In the genomic region with DNA sequence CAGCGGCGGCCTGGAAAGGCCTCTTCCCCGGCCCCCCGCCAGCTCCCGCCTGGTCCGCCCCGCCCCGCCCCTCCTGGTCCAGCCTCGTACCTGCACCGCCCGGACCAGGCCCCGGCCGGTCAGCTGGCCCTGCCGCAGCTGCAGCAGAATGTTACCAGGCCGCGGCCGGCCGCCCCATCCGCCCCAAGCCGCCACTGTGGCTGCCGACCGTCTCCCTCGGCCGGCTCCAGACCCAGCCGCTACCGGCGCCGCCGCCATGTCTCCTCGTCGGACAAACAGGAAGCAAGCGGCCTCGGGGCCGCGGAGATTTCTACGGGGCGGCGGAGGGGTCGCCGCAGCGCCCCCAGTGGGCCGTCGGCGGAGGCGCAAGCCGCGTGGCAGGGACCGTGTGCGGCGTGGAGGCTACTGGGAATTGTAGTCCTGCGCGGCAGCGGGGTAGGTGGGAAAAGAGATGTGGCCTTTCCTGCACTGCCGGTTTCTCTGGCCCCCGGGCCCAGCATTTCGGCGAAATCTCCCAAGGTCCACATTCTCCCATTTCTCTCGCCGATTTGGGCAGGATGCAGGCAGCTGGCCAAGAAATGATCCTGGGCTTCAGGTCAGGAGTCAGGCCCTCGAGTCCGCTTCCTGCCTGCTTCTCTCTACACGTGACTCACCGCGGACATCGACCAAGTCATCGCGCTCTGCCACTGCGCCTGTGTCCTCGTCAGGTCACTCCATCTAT, we compare ENCODE assay signal across 1 cellular context.
TF ChIP-seq lines count a peak whose summit lies in the region.

A gene with protein sequence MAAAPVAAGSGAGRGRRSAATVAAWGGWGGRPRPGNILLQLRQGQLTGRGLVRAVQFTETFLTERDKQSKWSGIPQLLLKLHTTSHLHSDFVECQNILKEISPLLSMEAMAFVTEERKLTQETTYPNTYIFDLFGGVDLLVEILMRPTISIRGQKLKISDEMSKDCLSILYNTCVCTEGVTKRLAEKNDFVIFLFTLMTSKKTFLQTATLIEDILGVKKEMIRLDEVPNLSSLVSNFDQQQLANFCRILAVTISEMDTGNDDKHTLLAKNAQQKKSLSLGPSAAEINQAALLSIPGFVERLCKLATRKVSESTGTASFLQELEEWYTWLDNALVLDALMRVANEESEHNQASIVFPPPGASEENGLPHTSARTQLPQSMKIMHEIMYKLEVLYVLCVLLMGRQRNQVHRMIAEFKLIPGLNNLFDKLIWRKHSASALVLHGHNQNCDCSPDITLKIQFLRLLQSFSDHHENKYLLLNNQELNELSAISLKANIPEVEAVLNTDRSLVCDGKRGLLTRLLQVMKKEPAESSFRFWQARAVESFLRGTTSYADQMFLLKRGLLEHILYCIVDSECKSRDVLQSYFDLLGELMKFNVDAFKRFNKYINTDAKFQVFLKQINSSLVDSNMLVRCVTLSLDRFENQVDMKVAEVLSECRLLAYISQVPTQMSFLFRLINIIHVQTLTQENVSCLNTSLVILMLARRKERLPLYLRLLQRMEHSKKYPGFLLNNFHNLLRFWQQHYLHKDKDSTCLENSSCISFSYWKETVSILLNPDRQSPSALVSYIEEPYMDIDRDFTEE (minus strand): TSS at position 284 of the 721 bp plus-strand sequence. CDS start 26 bp downstream, at position 258.

TF ChIP-seq in HepG2, 621 proteins besides CTCF, POLR2A, EP300 and RAD21 (continued from another document):
- TF ChIP-seq, protein P1, sequence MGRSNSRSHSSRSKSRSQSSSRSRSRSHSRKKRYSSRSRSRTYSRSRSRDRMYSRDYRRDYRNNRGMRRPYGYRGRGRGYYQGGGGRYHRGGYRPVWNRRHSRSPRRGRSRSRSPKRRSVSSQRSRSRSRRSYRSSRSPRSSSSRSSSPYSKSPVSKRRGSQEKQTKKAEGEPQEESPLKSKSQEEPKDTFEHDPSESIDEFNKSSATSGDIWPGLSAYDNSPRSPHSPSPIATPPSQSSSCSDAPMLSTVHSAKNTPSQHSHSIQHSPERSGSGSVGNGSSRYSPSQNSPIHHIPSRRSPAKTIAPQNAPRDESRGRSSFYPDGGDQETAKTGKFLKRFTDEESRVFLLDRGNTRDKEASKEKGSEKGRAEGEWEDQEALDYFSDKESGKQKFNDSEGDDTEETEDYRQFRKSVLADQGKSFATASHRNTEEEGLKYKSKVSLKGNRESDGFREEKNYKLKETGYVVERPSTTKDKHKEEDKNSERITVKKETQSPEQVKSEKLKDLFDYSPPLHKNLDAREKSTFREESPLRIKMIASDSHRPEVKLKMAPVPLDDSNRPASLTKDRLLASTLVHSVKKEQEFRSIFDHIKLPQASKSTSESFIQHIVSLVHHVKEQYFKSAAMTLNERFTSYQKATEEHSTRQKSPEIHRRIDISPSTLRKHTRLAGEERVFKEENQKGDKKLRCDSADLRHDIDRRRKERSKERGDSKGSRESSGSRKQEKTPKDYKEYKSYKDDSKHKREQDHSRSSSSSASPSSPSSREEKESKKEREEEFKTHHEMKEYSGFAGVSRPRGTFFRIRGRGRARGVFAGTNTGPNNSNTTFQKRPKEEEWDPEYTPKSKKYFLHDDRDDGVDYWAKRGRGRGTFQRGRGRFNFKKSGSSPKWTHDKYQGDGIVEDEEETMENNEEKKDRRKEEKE (IDR thresholded peaks at IDR 0.05) = no peak
- TF ChIP-seq MATR3 (CRISPR knock-in tag; IDR thresholded peaks at IDR 0.05) = no peak
- TF ChIP-seq ZNF431 (CRISPR knock-in tag; IDR thresholded peaks at IDR 0.05; ENCODE audit: borderline replicate concordance, low read depth) = no peak; the same call in 1 of the 2 replicates
- TF ChIP-seq, protein P2, sequence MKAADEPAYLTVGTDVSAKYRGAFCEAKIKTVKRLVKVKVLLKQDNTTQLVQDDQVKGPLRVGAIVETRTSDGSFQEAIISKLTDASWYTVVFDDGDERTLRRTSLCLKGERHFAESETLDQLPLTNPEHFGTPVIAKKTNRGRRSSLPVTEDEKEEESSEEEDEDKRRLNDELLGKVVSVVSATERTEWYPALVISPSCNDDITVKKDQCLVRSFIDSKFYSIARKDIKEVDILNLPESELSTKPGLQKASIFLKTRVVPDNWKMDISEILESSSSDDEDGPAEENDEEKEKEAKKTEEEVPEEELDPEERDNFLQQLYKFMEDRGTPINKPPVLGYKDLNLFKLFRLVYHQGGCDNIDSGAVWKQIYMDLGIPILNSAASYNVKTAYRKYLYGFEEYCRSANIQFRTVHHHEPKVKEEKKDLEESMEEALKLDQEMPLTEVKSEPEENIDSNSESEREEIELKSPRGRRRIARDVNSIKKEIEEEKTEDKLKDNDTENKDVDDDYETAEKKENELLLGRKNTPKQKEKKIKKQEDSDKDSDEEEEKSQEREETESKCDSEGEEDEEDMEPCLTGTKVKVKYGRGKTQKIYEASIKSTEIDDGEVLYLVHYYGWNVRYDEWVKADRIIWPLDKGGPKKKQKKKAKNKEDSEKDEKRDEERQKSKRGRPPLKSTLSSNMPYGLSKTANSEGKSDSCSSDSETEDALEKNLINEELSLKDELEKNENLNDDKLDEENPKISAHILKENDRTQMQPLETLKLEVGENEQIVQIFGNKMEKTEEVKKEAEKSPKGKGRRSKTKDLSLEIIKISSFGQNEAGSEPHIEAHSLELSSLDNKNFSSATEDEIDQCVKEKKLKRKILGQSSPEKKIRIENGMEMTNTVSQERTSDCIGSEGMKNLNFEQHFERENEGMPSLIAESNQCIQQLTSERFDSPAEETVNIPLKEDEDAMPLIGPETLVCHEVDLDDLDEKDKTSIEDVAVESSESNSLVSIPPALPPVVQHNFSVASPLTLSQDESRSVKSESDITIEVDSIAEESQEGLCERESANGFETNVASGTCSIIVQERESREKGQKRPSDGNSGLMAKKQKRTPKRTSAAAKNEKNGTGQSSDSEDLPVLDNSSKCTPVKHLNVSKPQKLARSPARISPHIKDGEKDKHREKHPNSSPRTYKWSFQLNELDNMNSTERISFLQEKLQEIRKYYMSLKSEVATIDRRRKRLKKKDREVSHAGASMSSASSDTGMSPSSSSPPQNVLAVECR (CRISPR knock-in tag; IDR thresholded peaks at IDR 0.05; ENCODE audit: borderline replicate concordance) = peak; percentile 98
- TF ChIP-seq TP53 (CRISPR knock-in tag; conservative IDR thresholded peaks at IDR 0.05) = peak; percentile 95
- peak; percentile 86 for TF ChIP-seq CREB1 (IDR thresholded peaks at IDR 0.05)
- peak; percentile 78 for TF ChIP-seq CREB1 (CRISPR knock-in tag; IDR thresholded peaks at IDR 0.05)
- TF ChIP-seq ZNF24 (IDR thresholded peaks at IDR 0.05) = peak; percentile 65; the same call in 1 of the 2 replicates
- TF ChIP-seq FUBP1 (CRISPR knock-in tag; IDR thresholded peaks at IDR 0.05; ENCODE audit: borderline replicate concordance) = no peak
- TF ChIP-seq ZNF569 (CRISPR knock-in tag; IDR thresholded peaks at IDR 0.05; ENCODE audit: borderline replicate concordance) = peak; percentile 93; the same call in 1 of the 2 replicates
- peak; percentile 31; the same call in 1 of the 2 replicates for TF ChIP-seq ZNF460 (CRISPR knock-in tag; IDR thresholded peaks at IDR 0.05; ENCODE audit: borderline replicate concordance)
- TF ChIP-seq TBP (CRISPR knock-in tag; IDR thresholded peaks at IDR 0.05) = peak; percentile 96
- TF ChIP-seq CENPBD1 (CRISPR knock-in tag; IDR thresholded peaks at IDR 0.05; ENCODE audit: borderline replicate concordance, low read depth) = no peak; the same call in 1 of the 2 replicates
- TF ChIP-seq SRSF9 (IDR thresholded peaks at IDR 0.05; ENCODE audit: borderline replicate concordance, insufficient read depth, low read depth, low read length, poor library complexity, severe bottlenecking) = no peak
- no peak; the same call in 1 of the 2 replicates for TF ChIP-seq ZSCAN12 (CRISPR knock-in tag; IDR thresholded peaks at IDR 0.05)
- peak; percentile 91 for TF ChIP-seq GFI1 (CRISPR knock-in tag; IDR thresholded peaks at IDR 0.05; ENCODE audit: borderline replicate concordance)
- peak; percentile 94 for TF ChIP-seq SAP130 (CRISPR knock-in tag; IDR thresholded peaks at IDR 0.05; ENCODE audit: low read depth)
- TF ChIP-seq, protein P3, sequence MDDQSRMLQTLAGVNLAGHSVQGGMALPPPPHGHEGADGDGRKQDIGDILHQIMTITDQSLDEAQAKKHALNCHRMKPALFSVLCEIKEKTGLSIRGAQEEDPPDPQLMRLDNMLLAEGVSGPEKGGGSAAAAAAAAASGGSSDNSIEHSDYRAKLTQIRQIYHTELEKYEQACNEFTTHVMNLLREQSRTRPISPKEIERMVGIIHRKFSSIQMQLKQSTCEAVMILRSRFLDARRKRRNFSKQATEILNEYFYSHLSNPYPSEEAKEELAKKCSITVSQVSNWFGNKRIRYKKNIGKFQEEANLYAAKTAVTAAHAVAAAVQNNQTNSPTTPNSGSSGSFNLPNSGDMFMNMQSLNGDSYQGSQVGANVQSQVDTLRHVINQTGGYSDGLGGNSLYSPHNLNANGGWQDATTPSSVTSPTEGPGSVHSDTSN (CRISPR knock-in tag; IDR thresholded peaks at IDR 0.05; ENCODE audit: borderline replicate concordance) = peak; percentile 89
- TF ChIP-seq ZNF773 (CRISPR knock-in tag; IDR thresholded peaks at IDR 0.05; ENCODE audit: borderline replicate concordance) = no peak; the same call in none of the 2 replicates
- peak; percentile 90 for TF ChIP-seq NR2C2 (CRISPR knock-in tag; IDR thresholded peaks at IDR 0.05; ENCODE audit: borderline replicate concordance)
- TF ChIP-seq SP2 (CRISPR knock-in tag; IDR thresholded peaks at IDR 0.05) = peak; percentile 65; the same call in 1 of the 2 replicates
- TF ChIP-seq CHCHD3 (CRISPR knock-in tag; IDR thresholded peaks at IDR 0.05) = peak; percentile 98
- TF ChIP-seq ZNF550 (CRISPR knock-in tag; IDR thresholded peaks at IDR 0.05; ENCODE audit: borderline replicate concordance) = 0 out of 2 replicates have a peak, but pooled peaks have one; percentile 92
- TF ChIP-seq, protein P4, sequence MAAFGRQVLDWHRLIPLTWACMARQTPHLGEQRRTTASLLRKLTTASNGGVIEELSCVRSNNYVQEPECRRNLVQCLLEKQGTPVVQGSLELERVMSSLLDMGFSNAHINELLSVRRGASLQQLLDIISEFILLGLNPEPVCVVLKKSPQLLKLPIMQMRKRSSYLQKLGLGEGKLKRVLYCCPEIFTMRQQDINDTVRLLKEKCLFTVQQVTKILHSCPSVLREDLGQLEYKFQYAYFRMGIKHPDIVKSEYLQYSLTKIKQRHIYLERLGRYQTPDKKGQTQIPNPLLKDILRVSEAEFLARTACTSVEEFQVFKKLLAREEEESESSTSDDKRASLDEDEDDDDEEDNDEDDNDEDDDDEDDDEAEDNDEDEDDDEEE (CRISPR knock-in tag; IDR thresholded peaks at IDR 0.05) = peak; percentile 98
